In genomic region chr17:7313890-7314718, GRCh38 we compare ENCODE assay signal across 2 cellular contexts.
TF ChIP-seq lines count a peak whose summit lies in the region.

No MANE protein-coding gene starts in this region.

TF ChIP-seq in SK-N-SH, 30 proteins besides CTCF, POLR2A, EP300 and RAD21 (continued from another document):
- TF ChIP-seq YY1 (IDR thresholded peaks at IDR 0.05; ENCODE audit: low read depth) = no peak

TF ChIP-seq in HEK293T, 16 proteins besides CTCF, POLR2A, EP300 and RAD21 (continued from another document):
- TF ChIP-seq TARDBP (IDR thresholded peaks at IDR 0.05) (no peak), FOXM1 (IDR thresholded peaks at IDR 0.05; ENCODE audit: borderline replicate concordance) (no peak), NFRKB (IDR thresholded peaks at IDR 0.05) (no peak), BHLHE40 (IDR thresholded peaks at IDR 0.05; ENCODE audit: borderline replicate concordance) (no peak), LEF1 (IDR thresholded peaks at IDR 0.05; ENCODE audit: borderline replicate concordance) (no peak), SUZ12 (IDR thresholded peaks at IDR 0.05) (no peak), CTBP1 (IDR thresholded peaks at IDR 0.05; ENCODE audit: borderline replicate concordance) (no peak), PKNOX1 (IDR thresholded peaks at IDR 0.05) (no peak), HDGF (IDR thresholded peaks at IDR 0.05; ENCODE audit: borderline replicate concordance) (no peak), FOXA1 (IDR thresholded peaks at IDR 0.05) (no peak), ARNT (IDR thresholded peaks at IDR 0.05) (no peak), ZNF384 (IDR thresholded peaks at IDR 0.05) (no peak), FOXK2 (IDR thresholded peaks at IDR 0.05) (no peak), L3MBTL2 (conservative IDR thresholded peaks at IDR 0.05) (no peak; the same call in 1 of the 2 replicates)
